Comparison of ENCODE assay signal across 1 cellular context in the genomic region with DNA sequence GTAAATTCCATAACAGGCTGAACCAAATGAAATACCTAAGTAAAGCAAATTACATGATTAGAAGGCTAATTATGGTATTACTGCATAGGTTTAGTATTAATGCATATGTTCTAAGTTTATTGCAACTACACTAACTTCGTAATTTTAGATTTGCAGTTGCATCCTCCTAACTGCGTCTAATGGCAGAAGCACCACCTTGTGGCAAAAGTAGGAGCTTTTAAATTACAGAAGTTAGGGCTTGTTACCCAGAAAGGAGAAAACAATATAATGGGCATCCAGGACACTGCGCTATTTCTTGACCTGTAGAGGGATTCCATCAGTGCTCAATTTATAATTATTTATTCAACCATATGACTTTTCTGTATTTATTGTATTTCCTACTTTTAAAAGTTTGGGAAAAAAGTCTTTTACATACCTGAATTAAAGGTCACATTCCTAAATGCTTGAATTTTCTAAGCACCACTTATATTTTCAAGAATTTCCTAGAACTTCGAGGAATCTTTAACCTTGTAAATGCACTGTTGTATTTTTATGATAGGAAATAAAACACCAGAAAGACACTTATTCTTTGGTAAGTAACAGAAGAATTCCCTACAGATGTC.
TF ChIP-seq lines count a peak whose summit lies in the region.

No MANE protein-coding gene starts in this region.

TF ChIP-seq in WTC11, 78 proteins besides CTCF, POLR2A, EP300 and RAD21 (continued from another document):
- TF ChIP-seq, protein P1, sequence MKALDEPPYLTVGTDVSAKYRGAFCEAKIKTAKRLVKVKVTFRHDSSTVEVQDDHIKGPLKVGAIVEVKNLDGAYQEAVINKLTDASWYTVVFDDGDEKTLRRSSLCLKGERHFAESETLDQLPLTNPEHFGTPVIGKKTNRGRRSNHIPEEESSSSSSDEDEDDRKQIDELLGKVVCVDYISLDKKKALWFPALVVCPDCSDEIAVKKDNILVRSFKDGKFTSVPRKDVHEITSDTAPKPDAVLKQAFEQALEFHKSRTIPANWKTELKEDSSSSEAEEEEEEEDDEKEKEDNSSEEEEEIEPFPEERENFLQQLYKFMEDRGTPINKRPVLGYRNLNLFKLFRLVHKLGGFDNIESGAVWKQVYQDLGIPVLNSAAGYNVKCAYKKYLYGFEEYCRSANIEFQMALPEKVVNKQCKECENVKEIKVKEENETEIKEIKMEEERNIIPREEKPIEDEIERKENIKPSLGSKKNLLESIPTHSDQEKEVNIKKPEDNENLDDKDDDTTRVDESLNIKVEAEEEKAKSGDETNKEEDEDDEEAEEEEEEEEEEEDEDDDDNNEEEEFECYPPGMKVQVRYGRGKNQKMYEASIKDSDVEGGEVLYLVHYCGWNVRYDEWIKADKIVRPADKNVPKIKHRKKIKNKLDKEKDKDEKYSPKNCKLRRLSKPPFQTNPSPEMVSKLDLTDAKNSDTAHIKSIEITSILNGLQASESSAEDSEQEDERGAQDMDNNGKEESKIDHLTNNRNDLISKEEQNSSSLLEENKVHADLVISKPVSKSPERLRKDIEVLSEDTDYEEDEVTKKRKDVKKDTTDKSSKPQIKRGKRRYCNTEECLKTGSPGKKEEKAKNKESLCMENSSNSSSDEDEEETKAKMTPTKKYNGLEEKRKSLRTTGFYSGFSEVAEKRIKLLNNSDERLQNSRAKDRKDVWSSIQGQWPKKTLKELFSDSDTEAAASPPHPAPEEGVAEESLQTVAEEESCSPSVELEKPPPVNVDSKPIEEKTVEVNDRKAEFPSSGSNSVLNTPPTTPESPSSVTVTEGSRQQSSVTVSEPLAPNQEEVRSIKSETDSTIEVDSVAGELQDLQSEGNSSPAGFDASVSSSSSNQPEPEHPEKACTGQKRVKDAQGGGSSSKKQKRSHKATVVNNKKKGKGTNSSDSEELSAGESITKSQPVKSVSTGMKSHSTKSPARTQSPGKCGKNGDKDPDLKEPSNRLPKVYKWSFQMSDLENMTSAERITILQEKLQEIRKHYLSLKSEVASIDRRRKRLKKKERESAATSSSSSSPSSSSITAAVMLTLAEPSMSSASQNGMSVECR (CRISPR knock-in tag; IDR thresholded peaks at IDR 0.05; ENCODE audit: borderline replicate concordance) = no peak
- TF ChIP-seq ZNF416 (CRISPR knock-in tag; IDR thresholded peaks at IDR 0.05) = no peak
- TF ChIP-seq, protein P2, sequence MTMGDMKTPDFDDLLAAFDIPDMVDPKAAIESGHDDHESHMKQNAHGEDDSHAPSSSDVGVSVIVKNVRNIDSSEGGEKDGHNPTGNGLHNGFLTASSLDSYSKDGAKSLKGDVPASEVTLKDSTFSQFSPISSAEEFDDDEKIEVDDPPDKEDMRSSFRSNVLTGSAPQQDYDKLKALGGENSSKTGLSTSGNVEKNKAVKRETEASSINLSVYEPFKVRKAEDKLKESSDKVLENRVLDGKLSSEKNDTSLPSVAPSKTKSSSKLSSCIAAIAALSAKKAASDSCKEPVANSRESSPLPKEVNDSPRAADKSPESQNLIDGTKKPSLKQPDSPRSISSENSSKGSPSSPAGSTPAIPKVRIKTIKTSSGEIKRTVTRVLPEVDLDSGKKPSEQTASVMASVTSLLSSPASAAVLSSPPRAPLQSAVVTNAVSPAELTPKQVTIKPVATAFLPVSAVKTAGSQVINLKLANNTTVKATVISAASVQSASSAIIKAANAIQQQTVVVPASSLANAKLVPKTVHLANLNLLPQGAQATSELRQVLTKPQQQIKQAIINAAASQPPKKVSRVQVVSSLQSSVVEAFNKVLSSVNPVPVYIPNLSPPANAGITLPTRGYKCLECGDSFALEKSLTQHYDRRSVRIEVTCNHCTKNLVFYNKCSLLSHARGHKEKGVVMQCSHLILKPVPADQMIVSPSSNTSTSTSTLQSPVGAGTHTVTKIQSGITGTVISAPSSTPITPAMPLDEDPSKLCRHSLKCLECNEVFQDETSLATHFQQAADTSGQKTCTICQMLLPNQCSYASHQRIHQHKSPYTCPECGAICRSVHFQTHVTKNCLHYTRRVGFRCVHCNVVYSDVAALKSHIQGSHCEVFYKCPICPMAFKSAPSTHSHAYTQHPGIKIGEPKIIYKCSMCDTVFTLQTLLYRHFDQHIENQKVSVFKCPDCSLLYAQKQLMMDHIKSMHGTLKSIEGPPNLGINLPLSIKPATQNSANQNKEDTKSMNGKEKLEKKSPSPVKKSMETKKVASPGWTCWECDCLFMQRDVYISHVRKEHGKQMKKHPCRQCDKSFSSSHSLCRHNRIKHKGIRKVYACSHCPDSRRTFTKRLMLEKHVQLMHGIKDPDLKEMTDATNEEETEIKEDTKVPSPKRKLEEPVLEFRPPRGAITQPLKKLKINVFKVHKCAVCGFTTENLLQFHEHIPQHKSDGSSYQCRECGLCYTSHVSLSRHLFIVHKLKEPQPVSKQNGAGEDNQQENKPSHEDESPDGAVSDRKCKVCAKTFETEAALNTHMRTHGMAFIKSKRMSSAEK (CRISPR knock-in tag; IDR thresholded peaks at IDR 0.05; ENCODE audit: borderline replicate concordance) = no peak
- TF ChIP-seq TEAD4 (CRISPR knock-in tag; IDR thresholded peaks at IDR 0.05) = no peak
- no peak for TF ChIP-seq ZNF138 (CRISPR knock-in tag; conservative IDR thresholded peaks at IDR 0.05)
- TF ChIP-seq, protein P3, sequence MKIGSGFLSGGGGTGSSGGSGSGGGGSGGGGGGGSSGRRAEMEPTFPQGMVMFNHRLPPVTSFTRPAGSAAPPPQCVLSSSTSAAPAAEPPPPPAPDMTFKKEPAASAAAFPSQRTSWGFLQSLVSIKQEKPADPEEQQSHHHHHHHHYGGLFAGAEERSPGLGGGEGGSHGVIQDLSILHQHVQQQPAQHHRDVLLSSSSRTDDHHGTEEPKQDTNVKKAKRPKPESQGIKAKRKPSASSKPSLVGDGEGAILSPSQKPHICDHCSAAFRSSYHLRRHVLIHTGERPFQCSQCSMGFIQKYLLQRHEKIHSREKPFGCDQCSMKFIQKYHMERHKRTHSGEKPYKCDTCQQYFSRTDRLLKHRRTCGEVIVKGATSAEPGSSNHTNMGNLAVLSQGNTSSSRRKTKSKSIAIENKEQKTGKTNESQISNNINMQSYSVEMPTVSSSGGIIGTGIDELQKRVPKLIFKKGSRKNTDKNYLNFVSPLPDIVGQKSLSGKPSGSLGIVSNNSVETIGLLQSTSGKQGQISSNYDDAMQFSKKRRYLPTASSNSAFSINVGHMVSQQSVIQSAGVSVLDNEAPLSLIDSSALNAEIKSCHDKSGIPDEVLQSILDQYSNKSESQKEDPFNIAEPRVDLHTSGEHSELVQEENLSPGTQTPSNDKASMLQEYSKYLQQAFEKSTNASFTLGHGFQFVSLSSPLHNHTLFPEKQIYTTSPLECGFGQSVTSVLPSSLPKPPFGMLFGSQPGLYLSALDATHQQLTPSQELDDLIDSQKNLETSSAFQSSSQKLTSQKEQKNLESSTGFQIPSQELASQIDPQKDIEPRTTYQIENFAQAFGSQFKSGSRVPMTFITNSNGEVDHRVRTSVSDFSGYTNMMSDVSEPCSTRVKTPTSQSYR (CRISPR knock-in tag; IDR thresholded peaks at IDR 0.05) = no peak
